1 cellular context compared by ENCODE assay signal in the genomic region with DNA sequence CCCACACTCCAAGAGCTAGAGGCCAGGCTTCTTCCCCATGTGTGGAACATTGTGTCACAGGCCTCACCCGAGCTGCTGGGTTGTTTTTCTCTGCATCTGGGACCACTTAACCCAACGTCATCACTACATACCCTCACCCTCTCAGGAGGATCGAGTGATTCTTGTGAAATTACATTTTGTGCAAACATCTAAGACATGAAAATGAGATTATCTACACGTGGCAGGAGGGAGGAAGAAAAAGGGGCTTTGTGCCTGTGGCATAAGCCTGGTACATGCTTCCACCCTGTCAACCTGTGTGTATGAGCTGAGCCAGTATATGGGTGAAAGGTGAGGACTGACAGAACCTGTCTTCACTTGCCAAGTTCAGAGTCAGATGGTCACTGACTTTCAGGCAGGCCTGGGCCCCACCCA.
TF ChIP-seq lines count a peak whose summit lies in the region.

No MANE protein-coding gene starts in this region.

TF ChIP-seq in IMR-90, 13 proteins besides CTCF, POLR2A, EP300 and RAD21 (continued from another document):
- TF ChIP-seq, protein P1, sequence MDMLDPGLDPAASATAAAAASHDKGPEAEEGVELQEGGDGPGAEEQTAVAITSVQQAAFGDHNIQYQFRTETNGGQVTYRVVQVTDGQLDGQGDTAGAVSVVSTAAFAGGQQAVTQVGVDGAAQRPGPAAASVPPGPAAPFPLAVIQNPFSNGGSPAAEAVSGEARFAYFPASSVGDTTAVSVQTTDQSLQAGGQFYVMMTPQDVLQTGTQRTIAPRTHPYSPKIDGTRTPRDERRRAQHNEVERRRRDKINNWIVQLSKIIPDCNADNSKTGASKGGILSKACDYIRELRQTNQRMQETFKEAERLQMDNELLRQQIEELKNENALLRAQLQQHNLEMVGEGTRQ (IDR thresholded peaks at IDR 0.05; ENCODE audit: low read depth, low read length) = no peak
- TF ChIP-seq BHLHE40 (IDR thresholded peaks at IDR 0.05; ENCODE audit: low read depth, low read length) (no peak), SMC3 (IDR thresholded peaks at IDR 0.05; ENCODE audit: low read depth, low read length) (no peak), CHD1 (IDR thresholded peaks at IDR 0.05; ENCODE audit: low read depth, low read length) (no peak), MXI1 (IDR thresholded peaks at IDR 0.05; ENCODE audit: borderline replicate concordance, low read depth, low read length) (no peak), MAFK (IDR thresholded peaks at IDR 0.05; ENCODE audit: low read depth, low read length) (no peak), RCOR1 (IDR thresholded peaks at IDR 0.05; ENCODE audit: insufficient replicate concordance, low read length) (no peak), FOS (IDR thresholded peaks at IDR 0.05; ENCODE audit: low read depth, low read length) (no peak)
- TF ChIP-seq, protein P2, sequence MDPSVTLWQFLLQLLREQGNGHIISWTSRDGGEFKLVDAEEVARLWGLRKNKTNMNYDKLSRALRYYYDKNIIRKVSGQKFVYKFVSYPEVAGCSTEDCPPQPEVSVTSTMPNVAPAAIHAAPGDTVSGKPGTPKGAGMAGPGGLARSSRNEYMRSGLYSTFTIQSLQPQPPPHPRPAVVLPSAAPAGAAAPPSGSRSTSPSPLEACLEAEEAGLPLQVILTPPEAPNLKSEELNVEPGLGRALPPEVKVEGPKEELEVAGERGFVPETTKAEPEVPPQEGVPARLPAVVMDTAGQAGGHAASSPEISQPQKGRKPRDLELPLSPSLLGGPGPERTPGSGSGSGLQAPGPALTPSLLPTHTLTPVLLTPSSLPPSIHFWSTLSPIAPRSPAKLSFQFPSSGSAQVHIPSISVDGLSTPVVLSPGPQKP (IDR thresholded peaks at IDR 0.05; ENCODE audit: borderline replicate concordance, low read depth, low read length) = no peak
TF ChIP-seq in IMR-90: peak in this region for 0.
